Comparison of ENCODE assay signal across 1 cellular context in the genomic region with DNA sequence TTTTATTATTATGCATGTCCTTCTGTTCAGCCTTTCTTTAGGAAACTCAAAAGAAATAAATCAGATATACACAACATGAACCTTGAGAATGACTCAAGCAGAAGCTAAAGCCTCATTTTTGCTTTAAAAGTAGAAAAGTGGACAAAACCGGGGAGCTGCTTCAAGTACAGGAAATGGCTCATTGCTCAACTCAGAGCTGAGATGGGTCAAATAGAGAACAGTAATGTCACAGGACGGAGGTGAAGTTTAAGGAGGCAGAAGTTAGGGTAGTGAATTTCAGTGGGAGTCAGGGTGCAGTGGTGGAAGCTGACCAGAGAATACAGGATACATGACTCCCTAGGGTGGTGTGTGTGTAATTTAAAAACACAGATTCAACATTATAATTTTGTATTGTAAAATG.
A peak's percentile ranks its signal among the peaks of the same experiment; 100 is the strongest.
TF ChIP-seq lines count a peak whose summit lies in the region.

No MANE protein-coding gene starts in this region.

TF ChIP-seq in IMR-90, 13 proteins besides CTCF, POLR2A, EP300 and RAD21:
- no peak for TF ChIP-seq BHLHE40 (IDR thresholded peaks at IDR 0.05; ENCODE audit: low read depth, low read length)
- TF ChIP-seq CEBPB (IDR thresholded peaks at IDR 0.05; ENCODE audit: low read depth, low read length) = peak; percentile 72; the same call in 1 of the 2 replicates
